1 cellular context compared by ENCODE assay signal in the genomic region with DNA sequence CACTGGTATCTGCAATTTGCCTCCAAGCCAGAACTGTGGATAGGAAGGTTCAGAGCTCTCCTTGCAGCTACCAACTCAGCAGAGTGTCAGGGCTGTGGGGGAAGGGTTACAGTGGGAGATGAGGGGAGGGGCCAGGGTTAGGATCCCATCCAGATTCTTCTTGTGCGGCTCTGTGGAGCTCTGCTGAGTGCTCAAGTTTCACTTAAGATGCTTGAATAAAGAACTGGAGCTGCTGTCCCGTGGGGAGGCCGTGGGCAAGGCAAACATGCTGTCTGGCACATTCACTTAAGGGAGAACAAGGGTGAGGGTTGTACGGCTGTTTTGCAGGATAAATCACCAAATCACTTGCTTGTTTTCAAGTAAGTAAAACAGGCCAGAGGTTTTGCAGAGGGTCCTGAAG.
A peak's percentile ranks its signal among the peaks of the same experiment; 100 is the strongest.
TF ChIP-seq lines count a peak whose summit lies in the region.

No MANE protein-coding gene starts in this region.

TF ChIP-seq in GM23338, 12 proteins besides CTCF, POLR2A, EP300 and RAD21 (continued from another document):
- TF ChIP-seq, protein P1, sequence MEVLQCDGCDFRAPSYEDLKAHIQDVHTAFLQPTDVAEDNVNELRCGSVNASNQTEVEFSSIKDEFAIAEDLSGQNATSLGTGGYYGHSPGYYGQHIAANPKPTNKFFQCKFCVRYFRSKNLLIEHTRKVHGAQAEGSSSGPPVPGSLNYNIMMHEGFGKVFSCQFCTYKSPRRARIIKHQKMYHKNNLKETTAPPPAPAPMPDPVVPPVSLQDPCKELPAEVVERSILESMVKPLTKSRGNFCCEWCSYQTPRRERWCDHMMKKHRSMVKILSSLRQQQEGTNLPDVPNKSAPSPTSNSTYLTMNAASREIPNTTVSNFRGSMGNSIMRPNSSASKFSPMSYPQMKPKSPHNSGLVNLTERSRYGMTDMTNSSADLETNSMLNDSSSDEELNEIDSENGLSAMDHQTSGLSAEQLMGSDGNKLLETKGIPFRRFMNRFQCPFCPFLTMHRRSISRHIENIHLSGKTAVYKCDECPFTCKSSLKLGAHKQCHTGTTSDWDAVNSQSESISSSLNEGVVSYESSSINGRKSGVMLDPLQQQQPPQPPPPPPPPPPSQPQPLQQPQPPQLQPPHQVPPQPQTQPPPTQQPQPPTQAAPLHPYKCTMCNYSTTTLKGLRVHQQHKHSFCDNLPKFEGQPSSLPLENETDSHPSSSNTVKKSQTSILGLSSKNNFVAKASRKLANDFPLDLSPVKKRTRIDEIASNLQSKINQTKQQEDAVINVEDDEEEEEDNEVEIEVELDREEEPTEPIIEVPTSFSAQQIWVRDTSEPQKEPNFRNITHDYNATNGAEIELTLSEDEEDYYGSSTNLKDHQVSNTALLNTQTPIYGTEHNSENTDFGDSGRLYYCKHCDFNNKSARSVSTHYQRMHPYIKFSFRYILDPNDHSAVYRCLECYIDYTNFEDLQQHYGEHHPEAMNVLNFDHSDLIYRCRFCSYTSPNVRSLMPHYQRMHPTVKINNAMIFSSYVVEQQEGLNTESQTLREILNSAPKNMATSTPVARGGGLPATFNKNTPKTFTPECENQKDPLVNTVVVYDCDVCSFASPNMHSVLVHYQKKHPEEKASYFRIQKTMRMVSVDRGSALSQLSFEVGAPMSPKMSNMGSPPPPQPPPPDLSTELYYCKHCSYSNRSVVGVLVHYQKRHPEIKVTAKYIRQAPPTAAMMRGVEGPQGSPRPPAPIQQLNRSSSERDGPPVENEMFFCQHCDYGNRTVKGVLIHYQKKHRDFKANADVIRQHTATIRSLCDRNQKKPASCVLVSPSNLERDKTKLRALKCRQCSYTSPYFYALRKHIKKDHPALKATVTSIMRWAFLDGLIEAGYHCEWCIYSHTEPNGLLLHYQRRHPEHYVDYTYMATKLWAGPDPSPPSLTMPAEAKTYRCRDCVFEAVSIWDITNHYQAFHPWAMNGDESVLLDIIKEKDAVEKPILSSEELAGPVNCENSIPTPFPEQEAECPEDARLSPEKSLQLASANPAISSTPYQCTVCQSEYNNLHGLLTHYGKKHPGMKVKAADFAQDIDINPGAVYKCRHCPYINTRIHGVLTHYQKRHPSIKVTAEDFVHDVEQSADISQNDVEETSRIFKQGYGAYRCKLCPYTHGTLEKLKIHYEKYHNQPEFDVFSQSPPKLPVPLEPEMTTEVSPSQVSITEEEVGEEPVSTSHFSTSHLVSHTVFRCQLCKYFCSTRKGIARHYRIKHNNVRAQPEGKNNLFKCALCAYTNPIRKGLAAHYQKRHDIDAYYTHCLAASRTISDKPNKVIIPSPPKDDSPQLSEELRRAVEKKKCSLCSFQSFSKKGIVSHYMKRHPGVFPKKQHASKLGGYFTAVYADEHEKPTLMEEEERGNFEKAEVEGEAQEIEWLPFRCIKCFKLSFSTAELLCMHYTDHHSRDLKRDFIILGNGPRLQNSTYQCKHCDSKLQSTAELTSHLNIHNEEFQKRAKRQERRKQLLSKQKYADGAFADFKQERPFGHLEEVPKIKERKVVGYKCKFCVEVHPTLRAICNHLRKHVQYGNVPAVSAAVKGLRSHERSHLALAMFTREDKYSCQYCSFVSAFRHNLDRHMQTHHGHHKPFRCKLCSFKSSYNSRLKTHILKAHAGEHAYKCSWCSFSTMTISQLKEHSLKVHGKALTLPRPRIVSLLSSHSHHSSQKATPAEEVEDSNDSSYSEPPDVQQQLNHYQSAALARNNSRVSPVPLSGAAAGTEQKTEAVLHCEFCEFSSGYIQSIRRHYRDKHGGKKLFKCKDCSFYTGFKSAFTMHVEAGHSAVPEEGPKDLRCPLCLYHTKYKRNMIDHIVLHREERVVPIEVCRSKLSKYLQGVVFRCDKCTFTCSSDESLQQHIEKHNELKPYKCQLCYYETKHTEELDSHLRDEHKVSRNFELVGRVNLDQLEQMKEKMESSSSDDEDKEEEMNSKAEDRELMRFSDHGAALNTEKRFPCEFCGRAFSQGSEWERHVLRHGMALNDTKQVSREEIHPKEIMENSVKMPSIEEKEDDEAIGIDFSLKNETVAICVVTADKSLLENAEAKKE (CRISPR knock-in tag; IDR thresholded peaks at IDR 0.05): peak; percentile 3; the same call in 1 of the 2 replicates
- TF ChIP-seq ZNF331 (CRISPR knock-in tag; IDR thresholded peaks at IDR 0.05; ENCODE audit: low read depth): no peak
